In genomic region chr17:1797323-1797722, GRCh38 we compare ENCODE assay signal across 15 cellular contexts. TPM values are rescaled to one million over a fixed set of nuclear protein-coding genes. Genes with fewer than 3 reads are reported as not detected.
DNase-seq lines count a peak whose midpoint lies in the region; ATAC-seq and TF ChIP-seq lines count a peak whose summit lies in the region.
"Had no signal": no experiment of that assay in that cellular context is flagged by ENCODE, and none has a peak within 500 bp of the region (broad histone marks: within the 10 kb centered on the region; RNA-seq: fewer than 3 reads in every experiment).

No MANE protein-coding gene starts in this region.

- no peak for TF ChIP-seq POLR2A in gastrocnemius medialis (IDR thresholded peaks at IDR 0.05)

- peaks cover 25% of the 10 kb centered on the region for H3K36me3 ChIP-seq in CD4-positive, CD25-positive, alpha-beta regulatory T cell (ENCODE audit: control insufficient read depth, insufficient read depth, low read length)
- peaks cover 9% of the 10 kb centered on the region for H3K36me3 ChIP-seq in cardiac muscle cell
- H3K36me3 ChIP-seq in gastrocnemius medialis, result peaks cover 0 to 7% of the 10 kb centered on the region in 2 donors

- no peak overlapping the region for H3K4me3 Mint-ChIP-seq in CD4-positive, CD25-positive, alpha-beta regulatory T cell
- H3K4me3 Mint-ChIP-seq in activated T-helper 1 cell treated with anti-CD3 and anti-CD28 coated beads, Interleukin-12 subunit alpha, Interleukin-12 subunit beta, Interleukin-2, Interleukin-4 antibody, amounts not matched to agents 30 ng/mL and 10 ng/mL and 1 ng/mL, durations not matched to agents 14 hours and 24 hours and 36 hours, result no peak overlapping the region
- H3K4me3 Mint-ChIP-seq: T-helper 2 cell treated with Interferon-gamma antibody and Interleukin-4, amounts not matched to agents 5 μg/mL and 100 μg/mL, for 36 hours had no signal

- DNase-seq in CD4-positive, CD25-positive, alpha-beta regulatory T cell, result no peak
- no peak for DNase-seq in activated T-helper 1 cell treated with anti-CD3 and anti-CD28 coated beads, Interleukin-12 subunit alpha, Interleukin-12 subunit beta, Interleukin-2, Interleukin-4 antibody, amounts not matched to agents 30 ng/mL and 10 ng/mL and 1 ng/mL, durations not matched to agents 14 hours and 24 hours and 36 hours (ENCODE audit: low spot score)
- DNase-seq in cardiac muscle cell (ENCODE audit: low read depth in 1 of 2, low spot score in 1 of 2) (peak in 1 of 2 donors; percentile 46), gastrocnemius medialis (no peak), NCI-H187 treated with DMSO at 0.1 percent for 48 hours (lab: John Stamatoyannopoulos, UW) (no peak), NCI-H1436 treated with DMSO at 0.1 percent for 48 hours (lab: John Stamatoyannopoulos, UW) (no peak), GF-D8 (lab: John Stamatoyannopoulos, UW) (no peak)
- DNase-seq: activated CD4-positive, alpha-beta T cell treated with anti-CD3 and anti-CD28 coated beads, Interleukin-2, amount 50 U/mL, for 1 hour; AML-193; DMS153; GM23248; NCI-H2227 treated with DMSO at 0.1 percent for 48 hours; thyroid gland had no signal

- intact Hi-C loops in activated T-helper 1 cell treated with anti-CD3 and anti-CD28 coated beads, Interleukin-12 subunit alpha, Interleukin-12 subunit beta, Interleukin-2, Interleukin-4 antibody, amounts not matched to agents 30 ng/mL and 10 ng/mL and 1 ng/mL, durations not matched to agents 14 hours and 24 hours and 36 hours (cut with micrococcal nuclease), result no loop called here
- intact Hi-C loops in gastrocnemius medialis (cut with DNase I; ENCODE audit: low total_unique reads), result loop anchor here (5.0 kb wide), 1 partner anchor 70 kb away; no protein-coding TSS in a partner anchor

- TF ChIP-seq CTCF in cardiac muscle cell (IDR thresholded peaks at IDR 0.05; ENCODE audit: low read depth, low read length) (no peak), gastrocnemius medialis (IDR thresholded peaks at IDR 0.05 in 4 of 5, conservative IDR thresholded peaks at IDR 0.05 in 1 of 5) (no peak)

- ATAC-seq in CD4-positive, CD25-positive, alpha-beta regulatory T cell (ENCODE audit: low read depth in 2 of 2), result no peak
- ATAC-seq in gastrocnemius medialis, result peak; percentile 8 to 14
- ATAC-seq in HG02678 (IDR thresholded peaks at IDR 0.05; ENCODE audit: unreplicated experiment), result no peak

- H3K9me3 ChIP-seq in CD4-positive, CD25-positive, alpha-beta regulatory T cell (ENCODE audit: control insufficient read depth in 2 of 2, low read length in 2 of 2), result no peaks in the 10 kb centered on the region
- H3K9me3 ChIP-seq in cardiac muscle cell (ENCODE audit: low read depth), result no peaks in the 10 kb centered on the region
- H3K9me3 ChIP-seq in gastrocnemius medialis, result no peaks in the 10 kb centered on the region
- H3K9me3 ChIP-seq: thyroid gland had no signal

- no peaks in the 10 kb centered on the region for H3K4me1 ChIP-seq in CD4-positive, CD25-positive, alpha-beta regulatory T cell (ENCODE audit: control insufficient read depth, insufficient read depth, low read length, poor library complexity, severe bottlenecking)
- H3K4me1 ChIP-seq in cardiac muscle cell (ENCODE audit: low read depth), result peaks cover 17% of the 10 kb centered on the region
- H3K4me1 ChIP-seq in gastrocnemius medialis, result peaks cover 46 to 59% of the 10 kb centered on the region in 2 donors

- peaks cover 8 to 20% (median 11%) of the 10 kb centered on the region in 4 donors for H3K4me1 Mint-ChIP-seq in CD4-positive, CD25-positive, alpha-beta regulatory T cell
- H3K4me1 Mint-ChIP-seq in activated T-helper 1 cell treated with anti-CD3 and anti-CD28 coated beads, Interleukin-12 subunit alpha, Interleukin-12 subunit beta, Interleukin-2, Interleukin-4 antibody, amounts not matched to agents 30 ng/mL and 10 ng/mL and 1 ng/mL, durations not matched to agents 14 hours and 24 hours and 36 hours (ENCODE audit: low read depth), result peaks cover 9% of the 10 kb centered on the region

- H3K4me3 ChIP-seq in CD4-positive, CD25-positive, alpha-beta regulatory T cell (ENCODE audit: low read depth, low read length), result no peak overlapping the region
- H3K4me3 ChIP-seq in cardiac muscle cell, result no peak overlapping the region
- H3K4me3 ChIP-seq in gastrocnemius medialis, result no peak overlapping the region
- H3K4me3 ChIP-seq: GM23248, thyroid gland had no signal

- no peak overlapping the region for H3K27ac ChIP-seq in CD4-positive, CD25-positive, alpha-beta regulatory T cell (ENCODE audit: insufficient read depth, low read length, poor library complexity, severe bottlenecking)
- H3K27ac ChIP-seq in cardiac muscle cell, result peak overlapping the region; percentile 90
- peak overlapping the region; percentile 90 to 97 (median 96) for H3K27ac ChIP-seq in gastrocnemius medialis
- H3K27ac ChIP-seq: GM23248, thyroid gland had no signal

- peak overlapping the region in 2 of 3 donors; percentile 42 to 79 for H3K27ac Mint-ChIP-seq in CD4-positive, CD25-positive, alpha-beta regulatory T cell
- peak overlapping the region; percentile 40 for H3K27ac Mint-ChIP-seq in activated T-helper 1 cell treated with anti-CD3 and anti-CD28 coated beads, Interleukin-12 subunit alpha, Interleukin-12 subunit beta, Interleukin-2, Interleukin-4 antibody, amounts not matched to agents 30 ng/mL and 10 ng/mL and 1 ng/mL, durations not matched to agents 14 hours and 24 hours and 36 hours
- H3K27ac Mint-ChIP-seq: T-helper 2 cell treated with Interferon-gamma antibody and Interleukin-4, amounts not matched to agents 5 μg/mL and 100 μg/mL, for 36 hours had no signal

- H3K9me3 Mint-ChIP-seq in CD4-positive, CD25-positive, alpha-beta regulatory T cell, result no peaks in the 10 kb centered on the region
- no peaks in the 10 kb centered on the region for H3K9me3 Mint-ChIP-seq in activated T-helper 1 cell treated with anti-CD3 and anti-CD28 coated beads, Interleukin-12 subunit alpha, Interleukin-12 subunit beta, Interleukin-2, Interleukin-4 antibody, amounts not matched to agents 30 ng/mL and 10 ng/mL and 1 ng/mL, durations not matched to agents 14 hours and 24 hours and 36 hours
- H3K9me3 Mint-ChIP-seq: T-helper 2 cell treated with Interferon-gamma antibody and Interleukin-4, amounts not matched to agents 5 μg/mL and 100 μg/mL, for 36 hours had no signal

- in situ Hi-C loops in gastrocnemius medialis (cut with MboI; ENCODE audit: low sequenced_read_pairs in 4 of 4), result loop anchor here in 1 of 4 donors (25.0 kb wide), 1 partner anchor 135 kb away; no protein-coding TSS in a partner anchor

- no peaks in the 10 kb centered on the region for H3K27me3 ChIP-seq in CD4-positive, CD25-positive, alpha-beta regulatory T cell (ENCODE audit: control insufficient read depth, insufficient read depth, low read length)
- H3K27me3 ChIP-seq in cardiac muscle cell (no peaks in the 10 kb centered on the region), gastrocnemius medialis (no peaks in the 10 kb centered on the region)
- H3K27me3 ChIP-seq: thyroid gland had no signal

- no peaks in the 10 kb centered on the region for H3K27me3 Mint-ChIP-seq in CD4-positive, CD25-positive, alpha-beta regulatory T cell
- H3K27me3 Mint-ChIP-seq in activated T-helper 1 cell treated with anti-CD3 and anti-CD28 coated beads, Interleukin-12 subunit alpha, Interleukin-12 subunit beta, Interleukin-2, Interleukin-4 antibody, amounts not matched to agents 30 ng/mL and 10 ng/mL and 1 ng/mL, durations not matched to agents 14 hours and 24 hours and 36 hours (ENCODE audit: insufficient read depth), result no peaks in the 10 kb centered on the region

- peaks cover 28% of the 10 kb centered on the region for H3K36me3 Mint-ChIP-seq in CD4-positive, CD25-positive, alpha-beta regulatory T cell
- peaks cover 9% of the 10 kb centered on the region for H3K36me3 Mint-ChIP-seq in activated T-helper 1 cell treated with anti-CD3 and anti-CD28 coated beads, Interleukin-12 subunit alpha, Interleukin-12 subunit beta, Interleukin-2, Interleukin-4 antibody, amounts not matched to agents 30 ng/mL and 10 ng/mL and 1 ng/mL, durations not matched to agents 14 hours and 24 hours and 36 hours (ENCODE audit: low read depth)

RNA-seq across cellular contexts. Expression of gene SMYD4, which starts 32.4 kb away (rescaled TPM):
- total RNA-seq in CD4-positive, CD25-positive, alpha-beta regulatory T cell, result 25.8 TPM
- polyA plus RNA-seq in CD4-positive, CD25-positive, alpha-beta regulatory T cell, result 10 to 100 TPM in 3 of 4 donors, 1 to 10 TPM in 1; 7.2 to 12.5 (median 12.2) TPM
- total RNA-seq in activated T-helper 1 cell treated with anti-CD3 and anti-CD28 coated beads, Interleukin-12 subunit alpha, Interleukin-12 subunit beta, Interleukin-2, Interleukin-4 antibody, amounts not matched to agents 30 ng/mL and 10 ng/mL and 1 ng/mL, durations not matched to agents 14 hours and 24 hours and 36 hours, result 28.4 and 33.4 TPM in 2 replicates
- total RNA-seq in cardiac muscle cell (7.7 and 19.2 TPM in 2 replicates), gastrocnemius medialis (10 to 100 TPM; 15.1 to 18.1 (median 16.7) TPM)
- polyA plus RNA-seq in cardiac muscle cell, result 14.4 and 24.2 TPM in 2 replicates

RNA-seq across cellular contexts. Expression of gene RPA1, which starts 32.5 kb away (rescaled TPM):
- total RNA-seq in CD4-positive, CD25-positive, alpha-beta regulatory T cell, result 66.3 TPM
- 10 to 100 TPM; 69.7 to 94.5 (median 81.7) TPM for polyA plus RNA-seq in CD4-positive, CD25-positive, alpha-beta regulatory T cell
- 266 and 269 TPM in 2 replicates for total RNA-seq in activated T-helper 1 cell treated with anti-CD3 and anti-CD28 coated beads, Interleukin-12 subunit alpha, Interleukin-12 subunit beta, Interleukin-2, Interleukin-4 antibody, amounts not matched to agents 30 ng/mL and 10 ng/mL and 1 ng/mL, durations not matched to agents 14 hours and 24 hours and 36 hours
- total RNA-seq in cardiac muscle cell, result 42.5 and 50.0 TPM in 2 replicates
- 78.9 and 102 TPM in 2 replicates for polyA plus RNA-seq in cardiac muscle cell
- 10 to 100 TPM; 26.5 to 46.8 (median 34.9) TPM for total RNA-seq in gastrocnemius medialis

RNA-seq across cellular contexts. Expression of gene SERPINF1, which starts 35.5 kb away (rescaled TPM):
- total RNA-seq in CD4-positive, CD25-positive, alpha-beta regulatory T cell, result not detected
- 1 to 10 TPM in 3 of 4 donors, under 1 TPM in 1; 0.36 to 1.6 (median 1.5) TPM for polyA plus RNA-seq in CD4-positive, CD25-positive, alpha-beta regulatory T cell
- total RNA-seq in activated T-helper 1 cell treated with anti-CD3 and anti-CD28 coated beads, Interleukin-12 subunit alpha, Interleukin-12 subunit beta, Interleukin-2, Interleukin-4 antibody, amounts not matched to agents 30 ng/mL and 10 ng/mL and 1 ng/mL, durations not matched to agents 14 hours and 24 hours and 36 hours, result not detected in 2 replicates
- total RNA-seq in cardiac muscle cell (102 and 134 TPM in 2 replicates), gastrocnemius medialis (100 to 1,000 TPM; 554 to 698 (median 631) TPM)
- polyA plus RNA-seq in cardiac muscle cell, result 73.1 and 109 TPM in 2 replicates

RNA-seq across cellular contexts. Expression of gene SERPINF2, which starts 54.7 kb away (rescaled TPM):
- 0.69 TPM for total RNA-seq in CD4-positive, CD25-positive, alpha-beta regulatory T cell
- polyA plus RNA-seq in CD4-positive, CD25-positive, alpha-beta regulatory T cell, result not detected
- 0.12 and 0.41 TPM in 2 replicates for total RNA-seq in activated T-helper 1 cell treated with anti-CD3 and anti-CD28 coated beads, Interleukin-12 subunit alpha, Interleukin-12 subunit beta, Interleukin-2, Interleukin-4 antibody, amounts not matched to agents 30 ng/mL and 10 ng/mL and 1 ng/mL, durations not matched to agents 14 hours and 24 hours and 36 hours
- total RNA-seq in cardiac muscle cell (2.2 TPM in 1 of 2 replicates, not detected in the other), gastrocnemius medialis (1 to 10 TPM in 3 of 4 donors, under 1 TPM in 1; 0.85 to 6.4 (median 4.3) TPM)
- polyA plus RNA-seq in cardiac muscle cell, result not detected in 2 replicates
- total RNA-seq: GM23248 had no signal

Comparison
In these comparisons a context has a peak if more than half of its experiments do, and no peak if none do; other contexts are left out.
1. ATAC-seq: peak in gastrocnemius medialis (2 of 2); none in CD4-positive, CD25-positive, alpha-beta regulatory T cell (0 of 2) and HG02678 (single experiment).
2. RNA of gene SERPINF1, which starts 35.5 kb away (total RNA-seq): 554 to 698 TPM in gastrocnemius medialis and 102 to 134 TPM in cardiac muscle cell; not detected in CD4-positive, CD25-positive, alpha-beta regulatory T cell (single experiment) and not detected in activated T-helper 1 cell treated with anti-CD3 and anti-CD28 coated beads, Interleukin-12 subunit alpha, Interleukin-12 subunit beta, Interleukin-2, Interleukin-4 antibody, amounts not matched to agents 30 ng/mL and 10 ng/mL and 1 ng/mL, durations not matched to agents 14 hours and 24 hours and 36 hours; every median in the first group is over 10 times any median in the second.